In the genomic region with DNA sequence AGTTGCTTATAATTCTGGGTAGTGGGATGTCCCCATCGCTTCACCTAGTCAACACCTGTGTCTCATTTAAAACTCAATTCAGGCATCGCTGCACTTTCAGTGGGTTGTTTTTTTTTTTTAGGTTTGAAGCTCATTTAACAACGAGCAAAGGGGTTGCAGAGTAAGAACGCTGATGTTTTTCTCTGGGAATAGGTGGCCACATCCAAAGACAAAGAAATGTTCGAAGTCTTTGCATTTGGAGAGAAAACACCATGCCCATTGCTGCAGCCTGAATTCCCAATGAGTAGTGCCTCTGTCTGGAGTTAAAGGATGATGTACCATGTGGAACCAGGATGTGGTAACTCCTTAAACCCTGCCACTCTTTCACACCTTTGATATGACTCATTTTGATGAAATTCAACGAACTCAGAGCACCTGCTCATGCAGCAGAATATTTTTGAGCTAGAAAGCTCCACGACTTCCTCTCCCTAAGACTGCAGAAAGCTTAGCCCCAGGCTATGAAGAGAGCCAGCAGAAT, we compare ENCODE assay signal across 9 cellular contexts. TPM values are rescaled to one million over a fixed set of nuclear protein-coding genes. Genes with fewer than 3 reads are reported as not detected.
A peak's percentile ranks its signal among the peaks of the same experiment; 100 is the strongest.
DNase-seq lines count a peak whose midpoint lies in the region; ATAC-seq and TF ChIP-seq lines count a peak whose summit lies in the region.
"Had no signal": no experiment of that assay in that cellular context is flagged by ENCODE, and none has a peak within 500 bp of the region (broad histone marks: within the 10 kb centered on the region; RNA-seq: fewer than 3 reads in every experiment).

No MANE protein-coding gene starts in this region.

- intact Hi-C loops in PC-3 (cut with micrococcal nuclease): loop anchor here (5.0 to 10.0 kb wide), 2 partner anchors 62 to 355 kb away; partner anchors contain the start of gene JDP2

- peaks cover 4% of the 10 kb centered on the region for H3K4me1 Mint-ChIP-seq in osteocyte (ENCODE audit: unreplicated experiment)

- POLR2A ChIA-PET in PC-3 (lab: Charles Lee; ENCODE audit: unreplicated experiment): no interaction called here

- peaks cover 3% of the 10 kb centered on the region; the same call in 1 of the 2 replicates for H3K4me1 ChIP-seq in PC-3 (ENCODE audit: insufficient read depth, low read length)

- no peak overlapping the region for H3K27ac ChIP-seq in PC-3 (ENCODE audit: low read length)
- H3K27ac ChIP-seq: SK-N-MC had no signal

- no peak overlapping the region for H2AFZ ChIP-seq in PC-3 (ENCODE audit: low read length)

- no peaks in the 10 kb centered on the region for H3K79me2 ChIP-seq in PC-3 (ENCODE audit: low read length)

- no peaks in the 10 kb centered on the region for H3K9me3 Mint-ChIP-seq in osteocyte (ENCODE audit: unreplicated experiment)

- H3K27me3 ChIP-seq in PC-3 (ENCODE audit: low read length): no peaks in the 10 kb centered on the region

- H4K20me1 ChIP-seq in PC-3 (ENCODE audit: low read length): no peaks in the 10 kb centered on the region

- no peaks in the 10 kb centered on the region for H3F3A ChIP-seq in PC-3 (ENCODE audit: low read length, unreplicated experiment)

- H3K9me3 ChIP-seq in PC-3 (ENCODE audit: low read length): no peaks in the 10 kb centered on the region

- peak; percentile 29 for DNase-seq in NCI-H2196 (lab: John Stamatoyannopoulos, UW; ENCODE audit: unreplicated experiment)
- no peak for DNase-seq in NCI-H2196 treated with DMSO at 0.1 percent for 48 hours (lab: John Stamatoyannopoulos, UW; ENCODE audit: unreplicated experiment)
- DNase-seq in PC-3: peak; percentile 55
- peak; percentile 17 for DNase-seq in osteocyte (ENCODE audit: extremely low spot score, unreplicated experiment)
- DNase-seq in NCI-H524 treated with DMSO at 0.1 percent for 48 hours (lab: John Stamatoyannopoulos, UW): no peak
- no peak for DNase-seq in NCI-H2029 (lab: John Stamatoyannopoulos, UW)

- no peak overlapping the region for H3K4me2 ChIP-seq in PC-3 (ENCODE audit: low read length)

- ATAC-seq in HG02763 (IDR thresholded peaks at IDR 0.05; ENCODE audit: unreplicated experiment) (peak; percentile 53), PC-3 (peak; percentile 18; the same call in 1 of the 2 replicates), GM19035 (IDR thresholded peaks at IDR 0.05; ENCODE audit: unreplicated experiment) (no peak)

- no peak overlapping the region for H3K4me3 ChIP-seq in PC-3 (ENCODE audit: low read length)
- H3K4me3 ChIP-seq: SK-N-MC had no signal

- TF ChIP-seq CTCF in PC-3 (conservative IDR thresholded peaks at IDR 0.05; ENCODE audit: low read depth, low read length): no peak
- TF ChIP-seq CTCF in osteocyte (IDR thresholded peaks at IDR 0.05): no peak

- peaks cover 39% of the 10 kb centered on the region for H3K27me3 Mint-ChIP-seq in osteocyte (ENCODE audit: unreplicated experiment)

- no TSS peak for BruUV-seq in PC-3 (replicated peaks; lab: Mats Ljungman, UMichigan)

- no peak overlapping the region for H3K9ac ChIP-seq in PC-3 (ENCODE audit: low read length)

- H3K4me3 Mint-ChIP-seq in osteocyte (ENCODE audit: unreplicated experiment): no peak overlapping the region

- no peaks in the 10 kb centered on the region for H3K9me2 ChIP-seq in PC-3 (replicated peaks; ENCODE audit: low read length)

- CTCF ChIA-PET in PC-3 (lab: Charles Lee): interaction anchor here (0.6 to 3.0 kb wide), 3 partner anchors 74 to 361 kb away, joined by 6 to 19 read pairs (median 8); partner anchors contain the start of gene NEK9

- H3K36me3 Mint-ChIP-seq in osteocyte (ENCODE audit: unreplicated experiment): no peaks in the 10 kb centered on the region

- no peaks in the 10 kb centered on the region for H3K36me3 ChIP-seq in PC-3 (ENCODE audit: low read depth, low read length)

- no peak overlapping the region for H3K27ac Mint-ChIP-seq in osteocyte (ENCODE audit: unreplicated experiment)

RNA-seq across cellular contexts. Expression of gene BATF, which starts 35.1 kb away (rescaled TPM):
- total RNA-seq in PC-3 (2014; rRNA removed) (not detected in 2 replicates), osteocyte (not detected in 2 replicates)

RNA-seq across cellular contexts. Expression of gene JDP2, which starts 59.4 kb away (rescaled TPM):
- 5.8 and 8.2 TPM in 2 replicates for total RNA-seq in PC-3 (2014; rRNA removed)
- 53.3 and 57.1 TPM in 2 replicates for total RNA-seq in osteocyte

Comparison
In these comparisons a context has a peak if more than half of its experiments do, and no peak if none do; other contexts are left out.
1. DNase-seq: peak in NCI-H2196 (single experiment), PC-3 (single experiment) and osteocyte (single experiment); none in NCI-H2196 treated with DMSO at 0.1 percent for 48 hours (single experiment), NCI-H524 treated with DMSO at 0.1 percent for 48 hours (single experiment) and NCI-H2029 (single experiment).